In the genomic region with DNA sequence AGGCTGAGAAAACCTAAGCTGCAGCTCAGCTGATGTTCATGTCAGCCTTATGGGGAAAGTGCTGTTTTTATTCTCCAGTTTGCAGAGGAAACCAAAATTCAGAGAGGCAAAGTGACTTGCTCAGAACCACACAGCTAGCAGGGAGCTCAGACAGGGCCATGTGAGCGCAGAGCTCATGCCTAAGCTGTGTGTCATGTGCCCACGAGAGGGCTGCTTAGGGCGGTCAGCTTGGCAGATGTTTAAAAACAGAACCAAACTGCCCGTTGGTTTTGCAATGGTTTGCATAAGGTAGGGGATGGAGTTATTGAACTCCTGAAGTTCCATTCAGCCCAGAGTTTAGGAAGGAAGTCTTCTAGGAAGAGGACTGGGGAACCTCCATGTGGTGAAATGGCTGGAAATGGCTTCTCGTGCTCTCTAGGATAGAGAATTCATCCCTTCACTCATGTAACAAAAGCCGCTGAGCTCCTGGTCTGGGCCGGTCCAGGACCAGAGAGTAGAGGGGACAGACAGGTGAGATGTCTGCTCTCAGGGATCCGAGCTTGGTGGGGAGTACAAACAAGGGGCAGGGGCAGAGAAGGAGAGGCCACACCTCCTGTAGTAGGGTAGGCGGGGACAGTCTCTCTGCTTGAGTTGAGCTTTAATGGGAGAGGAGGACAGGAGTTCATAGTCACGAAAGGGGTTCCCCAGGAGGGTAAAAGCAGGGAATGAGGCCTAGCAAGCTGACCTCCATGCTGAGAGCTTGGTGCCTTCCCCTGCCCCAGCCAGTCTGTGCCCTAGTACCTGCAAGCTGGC, we compare ENCODE assay signal across 8 cellular contexts. TPM values are rescaled to one million over a fixed set of nuclear protein-coding genes. Genes with fewer than 3 reads are reported as not detected.
DNase-seq lines count a peak whose midpoint lies in the region; ATAC-seq and TF ChIP-seq lines count a peak whose summit lies in the region.

No MANE protein-coding gene starts in this region.

- ATAC-seq in HG02884 (IDR thresholded peaks at IDR 0.05; ENCODE audit: unreplicated experiment) (no peak), GM21390 (IDR thresholded peaks at IDR 0.05; ENCODE audit: unreplicated experiment) (no peak)

- no peak overlapping the region for H3K4me3 ChIP-seq in Peyer's patch
- H3K4me3 ChIP-seq in fibroblast of mammary gland (ENCODE audit: control insufficient read depth, low read depth, low read length), result no peak overlapping the region
- H3K4me3 ChIP-seq in trophoblast cell (ENCODE audit: low read depth, low read length), result no peak overlapping the region

- peak overlapping the region in 3 of 4 donors; percentile 6 to 89 (median 86) for H3K27ac ChIP-seq in Peyer's patch
- no peak overlapping the region for H3K27ac ChIP-seq in trophoblast cell (ENCODE audit: low read depth, low read length)

- no peak overlapping the region for H2BK120ac ChIP-seq in trophoblast cell (ENCODE audit: insufficient read depth, low read length, poor library complexity)

- DNase-seq in ELR (ENCODE audit: low read depth), result peak; percentile 87
- no peak for DNase-seq in Peyer's patch
- peak; percentile 90 for DNase-seq in fibroblast of mammary gland (ENCODE audit: low read depth)
- DNase-seq in trophoblast cell, result peak; percentile 69 to 85
- no peak for DNase-seq in OCI-M1 (lab: John Stamatoyannopoulos, UW)
- DNase-seq in T-helper 2 cell, result no peak

- H4K91ac ChIP-seq in trophoblast cell (ENCODE audit: low read depth, low read length), result peak overlapping the region; percentile 81

- peaks cover 3% of the 10 kb centered on the region for H3K79me2 ChIP-seq in trophoblast cell (ENCODE audit: control insufficient read depth, insufficient read depth, low read length, poor library complexity)

- no peak for TF ChIP-seq CTCF in Peyer's patch (IDR thresholded peaks at IDR 0.05)
- no peak for TF ChIP-seq CTCF in fibroblast of mammary gland (conservative IDR thresholded peaks at IDR 0.05; ENCODE audit: control insufficient read depth, insufficient read depth, low read depth, low read length)

- H3K27me3 ChIP-seq in Peyer's patch (no peaks in the 10 kb centered on the region), trophoblast cell (ENCODE audit: insufficient read depth, low read length) (no peaks in the 10 kb centered on the region)

- H3K36me3 ChIP-seq in Peyer's patch (peaks cover 0 to 5% (median 0%) of the 10 kb centered on the region in 3 donors), trophoblast cell (ENCODE audit: control insufficient read depth in 1 of 2, insufficient read depth in 2 of 2, low read length in 2 of 2) (peaks cover 0 to 3% of the 10 kb centered on the region in 2 experiments)

- no peak overlapping the region for H2AFZ ChIP-seq in trophoblast cell (ENCODE audit: insufficient read depth, low read length, poor library complexity)

- peak overlapping the region; percentile 22 for H3K14ac ChIP-seq in trophoblast cell (ENCODE audit: low read length)

- peaks cover 0 to 70% (median 6%) of the 10 kb centered on the region in 4 donors for H3K4me1 ChIP-seq in Peyer's patch
- H3K4me1 ChIP-seq in trophoblast cell (ENCODE audit: control insufficient read depth in 1 of 2, insufficient read depth in 2 of 2, low read length in 2 of 2), result peaks cover 36 to 51% of the 10 kb centered on the region in 2 experiments

- no peak overlapping the region for H3K23ac ChIP-seq in trophoblast cell (ENCODE audit: low read length)

- no peak overlapping the region for H4K8ac ChIP-seq in trophoblast cell (ENCODE audit: low read depth, low read length)

- H3K79me1 ChIP-seq in trophoblast cell (ENCODE audit: low read length), result peaks cover 21% of the 10 kb centered on the region

- peak overlapping the region; percentile 44 for H2AK5ac ChIP-seq in trophoblast cell (ENCODE audit: low read length)

- no peak overlapping the region for H3K4me2 ChIP-seq in trophoblast cell (ENCODE audit: low read length)

- no peak overlapping the region for H2BK12ac ChIP-seq in trophoblast cell (ENCODE audit: low read length)

- H2BK5ac ChIP-seq in trophoblast cell (ENCODE audit: low read depth, low read length, poor library complexity), result no peak overlapping the region

- no peak overlapping the region for H3K4ac ChIP-seq in trophoblast cell (ENCODE audit: low read depth, low read length)

- H3K9me3 ChIP-seq in Peyer's patch (no peaks in the 10 kb centered on the region), trophoblast cell (ENCODE audit: insufficient read depth, low read depth, low read length) (no peaks in the 10 kb centered on the region)

- no CpG with 5 or more reads among the region's 10 CpGs for WGBS in trophoblast cell (ENCODE audit: extremely low coverage, insufficient coverage, insufficient read length)

- peak overlapping the region; percentile 5 for H3K18ac ChIP-seq in trophoblast cell (ENCODE audit: low read length)

- no peak overlapping the region for H3K9ac ChIP-seq in trophoblast cell (ENCODE audit: low read length)

- no peak for TF ChIP-seq POLR2A in Peyer's patch (IDR thresholded peaks at IDR 0.05)

- H4K12ac ChIP-seq in trophoblast cell (ENCODE audit: low read depth, low read length), result no peak overlapping the region

RNA-seq across cellular contexts. Expression of a gene that starts 46.9 kb away (rescaled TPM):
- total RNA-seq in Peyer's patch, result 100 to 1,000 TPM in 3 of 4 donors, 10 to 100 TPM in 1; 72.7 to 177 (median 156) TPM
- polyA plus RNA-seq in trophoblast cell (2013), result 9.9 TPM in 2 replicates

Comparison
In these comparisons a context has a peak if more than half of its experiments do, and no peak if none do; other contexts are left out.
1. DNase-seq: peak in ELR (single experiment), fibroblast of mammary gland (single experiment) and trophoblast cell (2 of 2); none in Peyer's patch (0 of 3), OCI-M1 (single experiment) and T-helper 2 cell (0 of 5).